ENCODE assay signal across 1 cellular context in the genomic region with DNA sequence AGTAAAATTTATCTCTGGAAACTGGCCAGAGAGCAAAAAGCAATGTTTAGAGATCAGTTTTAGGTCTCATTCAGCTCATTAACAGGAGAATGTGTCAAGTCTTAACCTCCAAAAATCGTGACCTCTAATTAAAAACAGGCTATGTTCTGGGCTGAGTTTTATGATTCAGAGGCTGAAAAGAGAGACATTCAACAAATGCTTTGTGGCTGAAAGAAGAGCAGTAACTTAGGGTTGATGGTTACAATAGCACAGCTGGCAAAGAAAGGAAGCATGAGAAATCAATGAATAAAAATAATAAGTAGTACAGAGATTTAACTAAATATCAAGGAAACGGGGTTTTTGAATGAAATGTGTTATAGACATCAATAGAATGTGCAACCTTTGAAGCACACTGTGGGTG.
TF ChIP-seq lines count a peak whose summit lies in the region.

No MANE protein-coding gene starts in this region.

TF ChIP-seq in K562, 482 proteins besides CTCF, POLR2A, EP300 and RAD21 (continued from another document):
- TF ChIP-seq, protein P1, sequence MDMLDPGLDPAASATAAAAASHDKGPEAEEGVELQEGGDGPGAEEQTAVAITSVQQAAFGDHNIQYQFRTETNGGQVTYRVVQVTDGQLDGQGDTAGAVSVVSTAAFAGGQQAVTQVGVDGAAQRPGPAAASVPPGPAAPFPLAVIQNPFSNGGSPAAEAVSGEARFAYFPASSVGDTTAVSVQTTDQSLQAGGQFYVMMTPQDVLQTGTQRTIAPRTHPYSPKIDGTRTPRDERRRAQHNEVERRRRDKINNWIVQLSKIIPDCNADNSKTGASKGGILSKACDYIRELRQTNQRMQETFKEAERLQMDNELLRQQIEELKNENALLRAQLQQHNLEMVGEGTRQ (CRISPR knock-in tag; IDR thresholded peaks at IDR 0.05) = no peak
- no peak for TF ChIP-seq CXXC5 (CRISPR knock-in tag; IDR thresholded peaks at IDR 0.05)
- TF ChIP-seq, protein P2, sequence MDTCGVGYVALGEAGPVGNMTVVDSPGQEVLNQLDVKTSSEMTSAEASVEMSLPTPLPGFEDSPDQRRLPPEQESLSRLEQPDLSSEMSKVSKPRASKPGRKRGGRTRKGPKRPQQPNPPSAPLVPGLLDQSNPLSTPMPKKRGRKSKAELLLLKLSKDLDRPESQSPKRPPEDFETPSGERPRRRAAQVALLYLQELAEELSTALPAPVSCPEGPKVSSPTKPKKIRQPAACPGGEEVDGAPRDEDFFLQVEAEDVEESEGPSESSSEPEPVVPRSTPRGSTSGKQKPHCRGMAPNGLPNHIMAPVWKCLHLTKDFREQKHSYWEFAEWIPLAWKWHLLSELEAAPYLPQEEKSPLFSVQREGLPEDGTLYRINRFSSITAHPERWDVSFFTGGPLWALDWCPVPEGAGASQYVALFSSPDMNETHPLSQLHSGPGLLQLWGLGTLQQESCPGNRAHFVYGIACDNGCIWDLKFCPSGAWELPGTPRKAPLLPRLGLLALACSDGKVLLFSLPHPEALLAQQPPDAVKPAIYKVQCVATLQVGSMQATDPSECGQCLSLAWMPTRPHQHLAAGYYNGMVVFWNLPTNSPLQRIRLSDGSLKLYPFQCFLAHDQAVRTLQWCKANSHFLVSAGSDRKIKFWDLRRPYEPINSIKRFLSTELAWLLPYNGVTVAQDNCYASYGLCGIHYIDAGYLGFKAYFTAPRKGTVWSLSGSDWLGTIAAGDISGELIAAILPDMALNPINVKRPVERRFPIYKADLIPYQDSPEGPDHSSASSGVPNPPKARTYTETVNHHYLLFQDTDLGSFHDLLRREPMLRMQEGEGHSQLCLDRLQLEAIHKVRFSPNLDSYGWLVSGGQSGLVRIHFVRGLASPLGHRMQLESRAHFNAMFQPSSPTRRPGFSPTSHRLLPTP (IDR thresholded peaks at IDR 0.05; ENCODE audit: borderline replicate concordance, extremely low read depth, insufficient read length) = no peak
- no peak for TF ChIP-seq ZNF696 (CRISPR knock-in tag; conservative IDR thresholded peaks at IDR 0.05)
- no peak for TF ChIP-seq SRSF1 (IDR thresholded peaks at IDR 0.05; ENCODE audit: low read depth, low read length)
- TF ChIP-seq MIER1 (IDR thresholded peaks at IDR 0.05; ENCODE audit: low read depth) = no peak
- TF ChIP-seq, protein P3, sequence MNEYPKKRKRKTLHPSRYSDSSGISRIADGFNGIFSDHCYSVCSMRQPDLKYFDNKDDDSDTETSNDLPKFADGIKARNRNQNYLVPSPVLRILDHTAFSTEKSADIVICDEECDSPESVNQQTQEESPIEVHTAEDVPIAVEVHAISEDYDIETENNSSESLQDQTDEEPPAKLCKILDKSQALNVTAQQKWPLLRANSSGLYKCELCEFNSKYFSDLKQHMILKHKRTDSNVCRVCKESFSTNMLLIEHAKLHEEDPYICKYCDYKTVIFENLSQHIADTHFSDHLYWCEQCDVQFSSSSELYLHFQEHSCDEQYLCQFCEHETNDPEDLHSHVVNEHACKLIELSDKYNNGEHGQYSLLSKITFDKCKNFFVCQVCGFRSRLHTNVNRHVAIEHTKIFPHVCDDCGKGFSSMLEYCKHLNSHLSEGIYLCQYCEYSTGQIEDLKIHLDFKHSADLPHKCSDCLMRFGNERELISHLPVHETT (CRISPR knock-in tag; conservative IDR thresholded peaks at IDR 0.05 in 1 of 2, IDR thresholded peaks at IDR 0.05 in 1 of 2) = no peak
- no peak for TF ChIP-seq ILK (tag; IDR thresholded peaks at IDR 0.05; ENCODE audit: borderline replicate concordance, low read depth)
- TF ChIP-seq TEAD2 (tag; IDR thresholded peaks at IDR 0.05) = no peak
- TF ChIP-seq MYBL2 (IDR thresholded peaks at IDR 0.05; ENCODE audit: low read depth) = no peak
- no peak for TF ChIP-seq MYBL2 (CRISPR knock-in tag; IDR thresholded peaks at IDR 0.05; ENCODE audit: borderline replicate concordance)
- TF ChIP-seq, protein P4, sequence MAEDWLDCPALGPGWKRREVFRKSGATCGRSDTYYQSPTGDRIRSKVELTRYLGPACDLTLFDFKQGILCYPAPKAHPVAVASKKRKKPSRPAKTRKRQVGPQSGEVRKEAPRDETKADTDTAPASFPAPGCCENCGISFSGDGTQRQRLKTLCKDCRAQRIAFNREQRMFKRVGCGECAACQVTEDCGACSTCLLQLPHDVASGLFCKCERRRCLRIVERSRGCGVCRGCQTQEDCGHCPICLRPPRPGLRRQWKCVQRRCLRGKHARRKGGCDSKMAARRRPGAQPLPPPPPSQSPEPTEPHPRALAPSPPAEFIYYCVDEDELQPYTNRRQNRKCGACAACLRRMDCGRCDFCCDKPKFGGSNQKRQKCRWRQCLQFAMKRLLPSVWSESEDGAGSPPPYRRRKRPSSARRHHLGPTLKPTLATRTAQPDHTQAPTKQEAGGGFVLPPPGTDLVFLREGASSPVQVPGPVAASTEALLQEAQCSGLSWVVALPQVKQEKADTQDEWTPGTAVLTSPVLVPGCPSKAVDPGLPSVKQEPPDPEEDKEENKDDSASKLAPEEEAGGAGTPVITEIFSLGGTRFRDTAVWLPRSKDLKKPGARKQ (CRISPR knock-in tag; IDR thresholded peaks at IDR 0.05) = no peak
- TF ChIP-seq LCOR (CRISPR knock-in tag; IDR thresholded peaks at IDR 0.05) = no peak
- TF ChIP-seq MCM5 (IDR thresholded peaks at IDR 0.05; ENCODE audit: low read depth) = no peak
- no peak for TF ChIP-seq ESRRA (IDR thresholded peaks at IDR 0.05; ENCODE audit: borderline replicate concordance, low read depth)
- no peak for TF ChIP-seq ZNF282 (CRISPR knock-in tag; IDR thresholded peaks at IDR 0.05)
- no peak for TF ChIP-seq DMBX1 (CRISPR knock-in tag; IDR thresholded peaks at IDR 0.05; ENCODE audit: borderline replicate concordance)
TF ChIP-seq in K562: peak in this region for 0.
